16 cellular contexts compared by ENCODE assay signal in the genomic region with DNA sequence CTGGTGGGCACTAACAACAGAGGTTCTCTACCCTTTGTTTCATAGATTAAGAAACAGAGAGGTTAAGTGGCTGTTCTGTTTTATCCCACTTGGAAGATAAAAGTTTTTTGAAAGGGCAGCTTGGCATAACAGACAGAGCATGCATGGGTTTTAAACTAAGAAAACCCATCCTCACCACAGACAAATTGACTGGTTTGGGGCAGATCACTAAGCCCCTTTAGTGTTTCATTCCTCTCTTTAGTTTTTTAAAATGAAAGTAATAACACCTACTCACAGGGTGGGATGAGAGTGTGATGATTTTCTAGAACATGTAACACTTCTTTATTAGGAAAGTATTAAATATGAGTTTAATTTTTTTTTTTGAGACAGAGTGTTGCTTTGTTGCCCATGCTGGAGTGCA. TPM values are rescaled to one million over a fixed set of nuclear protein-coding genes. Genes with fewer than 3 reads are reported as not detected.
DNase-seq lines count a peak whose midpoint lies in the region; ATAC-seq and TF ChIP-seq lines count a peak whose summit lies in the region.
"Had no signal": no experiment of that assay in that cellular context is flagged by ENCODE, and none has a peak within 500 bp of the region (broad histone marks: within the 10 kb centered on the region; RNA-seq: fewer than 3 reads in every experiment).

No MANE protein-coding gene starts in this region.

- no peaks in the 10 kb centered on the region for H3K9me2 ChIP-seq in GM23338 (ENCODE audit: insufficient read depth)

- H3K27ac ChIP-seq in DND-41 (ENCODE audit: low read length) = no peak overlapping the region
- H3K27ac ChIP-seq in GM23338 (ENCODE audit: low read depth) = no peak overlapping the region
- H3K27ac ChIP-seq in neural progenitor cell = no peak overlapping the region
- no peak overlapping the region for H3K27ac ChIP-seq in WERI-Rb-1

- no peak overlapping the region for H3K4me2 ChIP-seq in DND-41 (ENCODE audit: insufficient read depth, low read length)
- H3K4me2 ChIP-seq in GM23338 = no peak overlapping the region
- peak overlapping the region; percentile 16 for H3K4me2 ChIP-seq in neural progenitor cell

- no peaks in the 10 kb centered on the region for H4K20me1 ChIP-seq in DND-41 (ENCODE audit: insufficient read depth, low read length)
- no peaks in the 10 kb centered on the region for H4K20me1 ChIP-seq in GM23338 (replicated peaks; ENCODE audit: insufficient read depth)
- no peaks in the 10 kb centered on the region for H4K20me1 ChIP-seq in neural progenitor cell (ENCODE audit: low read depth)

- TF ChIP-seq CTCF in DND-41 (IDR thresholded peaks at IDR 0.05; ENCODE audit: borderline replicate concordance, extremely low read depth, low read length, poor library complexity, severe bottlenecking) (no peak), GM23338 (conservative IDR thresholded peaks at IDR 0.05; ENCODE audit: low read depth in 2 of 2) (no peak), neural progenitor cell (IDR thresholded peaks at IDR 0.05) (no peak), WERI-Rb-1 (IDR thresholded peaks at IDR 0.05; ENCODE audit: low read depth, low read length) (no peak)

- H3K27me3 ChIP-seq in DND-41 (ENCODE audit: insufficient read depth, low read length, poor library complexity) = no peaks in the 10 kb centered on the region
- H3K27me3 ChIP-seq in GM23338 (ENCODE audit: insufficient read depth) = no peaks in the 10 kb centered on the region
- no peaks in the 10 kb centered on the region for H3K27me3 ChIP-seq in neural progenitor cell
- H3K27me3 ChIP-seq in WERI-Rb-1 (ENCODE audit: insufficient read depth, low read depth, severe bottlenecking) = no peaks in the 10 kb centered on the region

- intact Hi-C loops in cardiac septum (cut with DNase I) = no loop called here

- no peaks in the 10 kb centered on the region for H3K79me2 ChIP-seq in DND-41 (ENCODE audit: insufficient read depth, low read length)
- no peaks in the 10 kb centered on the region for H3K79me2 ChIP-seq in GM23338 (replicated peaks; ENCODE audit: insufficient read depth)
- H3K79me2 ChIP-seq in neural progenitor cell (ENCODE audit: low read depth) = no peaks in the 10 kb centered on the region

- H3K36me3 ChIP-seq in DND-41 (ENCODE audit: insufficient read depth, low read length) = no peaks in the 10 kb centered on the region
- H3K36me3 ChIP-seq in GM23338 (ENCODE audit: insufficient read depth) = no peaks in the 10 kb centered on the region
- no peaks in the 10 kb centered on the region for H3K36me3 ChIP-seq in neural progenitor cell
- H3K36me3 ChIP-seq in WERI-Rb-1 = no peaks in the 10 kb centered on the region

- H3K9ac ChIP-seq in DND-41 (ENCODE audit: low read depth, low read length) (no peak overlapping the region), neural progenitor cell (no peak overlapping the region)

- no peaks in the 10 kb centered on the region for H3K36me3 Mint-ChIP-seq in GM23338 (ENCODE audit: low read depth)
- H3K36me3 Mint-ChIP-seq in activated naive CD8-positive, alpha-beta T cell treated with anti-CD3 and anti-CD28 coated beads for 36 hours = no peaks in the 10 kb centered on the region
- no peaks in the 10 kb centered on the region for H3K36me3 Mint-ChIP-seq in neural progenitor cell
- H3K36me3 Mint-ChIP-seq: IgD-negative memory B cell had no signal

- no peak for DNase-seq in DND-41
- no peak for DNase-seq in GM23338 (ENCODE audit: low spot score)
- no peak for DNase-seq in activated naive CD8-positive, alpha-beta T cell treated with anti-CD3 and anti-CD28 coated beads for 36 hours
- no peak for DNase-seq in neural progenitor cell (ENCODE audit: low spot score)
- DNase-seq in WERI-Rb-1 = no peak
- DNase-seq in cardiac septum (ENCODE audit: low spot score) = no peak
- DNase-seq: C1 segment of cervical spinal cord; Calu3; CD4-positive, alpha-beta T cell; DMS 273 treated with DMSO at 0.1 percent for 48 hours; DMS79; EL; H7 had no signal

- no peak overlapping the region for H3K4me3 ChIP-seq in DND-41 (ENCODE audit: low read depth in 1 of 2, low read length in 2 of 2)
- no peak overlapping the region for H3K4me3 ChIP-seq in GM23338
- no peak overlapping the region for H3K4me3 ChIP-seq in neural progenitor cell
- no peak overlapping the region for H3K4me3 ChIP-seq in WERI-Rb-1 (ENCODE audit: low read depth, low read length)

- H2AFZ ChIP-seq in DND-41 (ENCODE audit: low read depth, low read length) (no peak overlapping the region), GM23338 (peak overlapping the region; percentile 52; the same call in 1 of the 2 replicates), neural progenitor cell (replicated peaks) (peak overlapping the region; percentile 53)

- H3K4me1 Mint-ChIP-seq in GM23338 = peaks cover 12% of the 10 kb centered on the region
- H3K4me1 Mint-ChIP-seq in activated naive CD8-positive, alpha-beta T cell treated with anti-CD3 and anti-CD28 coated beads for 36 hours = peaks cover 42% of the 10 kb centered on the region
- no peaks in the 10 kb centered on the region for H3K4me1 Mint-ChIP-seq in neural progenitor cell

- ATAC-seq in DND-41 (ENCODE audit: insufficient read depth, low read depth) (0 out of 3 replicates have a peak, but pooled peaks have one; percentile 32), GM23338 (no peak), HG03565 (IDR thresholded peaks at IDR 0.05; ENCODE audit: unreplicated experiment) (no peak)

- no peak overlapping the region for H3K4me3 Mint-ChIP-seq in GM23338
- no peak overlapping the region for H3K4me3 Mint-ChIP-seq in activated naive CD8-positive, alpha-beta T cell treated with anti-CD3 and anti-CD28 coated beads for 36 hours
- H3K4me3 Mint-ChIP-seq in neural progenitor cell = no peak overlapping the region
- H3K4me3 Mint-ChIP-seq: B cell; CD4-positive, alpha-beta T cell had no signal

- H3K27me3 Mint-ChIP-seq in GM23338 (ENCODE audit: insufficient read depth, low read depth, poor library complexity) (peaks cover 3% of the 10 kb centered on the region), neural progenitor cell (ENCODE audit: insufficient read depth, low read depth) (no peaks in the 10 kb centered on the region)
- H3K27me3 Mint-ChIP-seq in activated naive CD8-positive, alpha-beta T cell treated with anti-CD3 and anti-CD28 coated beads for 36 hours = no peaks in the 10 kb centered on the region
- H3K27me3 Mint-ChIP-seq: B cell, IgD-negative memory B cell had no signal

- H3F3A ChIP-seq in GM23338 (replicated peaks; ENCODE audit: low read depth) = no peaks in the 10 kb centered on the region
- H3F3A ChIP-seq in neural progenitor cell (ENCODE audit: low read depth) = no peaks in the 10 kb centered on the region

- H3K4me1 ChIP-seq in DND-41 (ENCODE audit: insufficient read depth, low read length) (peaks cover 29% of the 10 kb centered on the region), GM23338 (ENCODE audit: insufficient read depth) (peaks cover 6% of the 10 kb centered on the region), neural progenitor cell (peaks cover 9% of the 10 kb centered on the region)

- H3K9me3 ChIP-seq in DND-41 (ENCODE audit: insufficient read depth, low read length, severe bottlenecking) (no peaks in the 10 kb centered on the region), neural progenitor cell (ENCODE audit: low read depth) (no peaks in the 10 kb centered on the region), WERI-Rb-1 (ENCODE audit: severe bottlenecking) (no peaks in the 10 kb centered on the region)

- H3K9me3 Mint-ChIP-seq in GM23338 (no peaks in the 10 kb centered on the region; the same call in 2 of the 3 replicates), neural progenitor cell (no peaks in the 10 kb centered on the region)
- no peaks in the 10 kb centered on the region for H3K9me3 Mint-ChIP-seq in activated naive CD8-positive, alpha-beta T cell treated with anti-CD3 and anti-CD28 coated beads for 36 hours
- H3K9me3 Mint-ChIP-seq: CD4-positive, alpha-beta T cell; IgD-negative memory B cell had no signal

- H3K27ac Mint-ChIP-seq in GM23338 = no peak overlapping the region
- H3K27ac Mint-ChIP-seq in activated naive CD8-positive, alpha-beta T cell treated with anti-CD3 and anti-CD28 coated beads for 36 hours = peak overlapping the region; percentile 3
- no peak overlapping the region for H3K27ac Mint-ChIP-seq in neural progenitor cell
- H3K27ac Mint-ChIP-seq: B cell; CD4-positive, alpha-beta T cell; IgD-negative memory B cell had no signal

TF ChIP-seq in GM23338, 12 proteins besides CTCF, POLR2A, EP300 and RAD21:
- TF ChIP-seq JUNB (IDR thresholded peaks at IDR 0.05; ENCODE audit: unreplicated experiment) (no peak), NANOG (IDR thresholded peaks at IDR 0.05; ENCODE audit: borderline replicate concordance) (no peak), EZH2phosphoT487 (IDR thresholded peaks at IDR 0.05; ENCODE audit: unreplicated experiment) (no peak), EZH2 (IDR thresholded peaks at IDR 0.05; ENCODE audit: low read depth, unreplicated experiment) (no peak), ZNF331 (CRISPR knock-in tag; IDR thresholded peaks at IDR 0.05; ENCODE audit: low read depth) (no peak)

RNA-seq across cellular contexts. Expression of a gene that starts 12.3 kb away (rescaled TPM):
- total RNA-seq in GM23338 (2014; rRNA removed; shearing (Covaris generic)) = 293 and 296 TPM in 2 replicates
- polyA plus RNA-seq in GM23338 (2016; fragmentation: Nextera tagmentation; extraction: Ambion mirVana) = 174 and 196 TPM in 2 replicates
- 10 to 100 TPM; 70.7 to 72.7 TPM for total RNA-seq in activated naive CD8-positive, alpha-beta T cell treated with anti-CD3 and anti-CD28 coated beads for 36 hours
- total RNA-seq in neural progenitor cell (ENCODE audit: low replicate concordance) (87.4 and 129 TPM in 2 replicates), cardiac septum (142 TPM)
